Comparison of ENCODE assay signal across 12 cellular contexts in the genomic region with DNA sequence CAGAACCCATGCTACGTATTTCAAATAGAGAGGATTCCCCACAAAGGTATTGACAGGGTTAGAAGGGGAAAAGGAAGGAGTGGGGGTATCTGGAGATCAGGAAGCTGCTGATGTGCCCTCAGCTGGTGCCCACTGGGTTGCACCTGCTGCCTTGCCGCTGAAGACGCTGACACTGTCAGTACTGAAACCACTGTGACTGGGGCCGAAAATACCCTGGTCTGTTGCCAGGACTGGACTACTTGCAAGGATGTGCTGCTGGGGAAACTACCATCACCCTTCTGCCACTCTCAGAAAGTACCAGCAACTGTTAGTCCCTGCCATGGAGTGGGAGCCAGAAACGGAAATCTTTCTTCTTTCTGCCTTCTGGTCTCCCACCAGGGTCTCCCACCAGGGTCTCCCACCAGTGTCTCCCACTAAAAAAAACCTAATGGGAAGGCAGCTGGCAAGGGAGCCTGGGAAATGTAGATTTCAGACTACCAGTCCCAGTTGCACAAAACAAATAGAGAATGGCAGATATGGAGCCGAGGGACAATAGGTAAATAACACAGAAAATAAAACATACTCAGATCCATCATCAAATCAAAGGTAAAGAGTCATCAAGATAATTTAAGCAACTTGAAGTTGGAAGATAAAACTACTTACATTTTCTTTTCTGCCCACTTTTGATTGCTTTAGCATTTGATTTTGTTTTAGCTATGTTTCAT.
DNase-seq lines count a peak whose midpoint lies in the region; ATAC-seq and TF ChIP-seq lines count a peak whose summit lies in the region.
"Had no signal": no experiment of that assay in that cellular context is flagged by ENCODE, and none has a peak within 500 bp of the region (broad histone marks: within the 10 kb centered on the region; RNA-seq: fewer than 3 reads in every experiment).

No MANE protein-coding gene starts in this region.

- DNase-seq in SJCRH30 (peak; percentile 13 to 24), NOMO-1 treated with DMSO at 0.1 percent for 48 hours (lab: John Stamatoyannopoulos, UW; ENCODE audit: unreplicated experiment) (no peak), COLO829 (ENCODE audit: low spot score) (no peak), NCI-H446 treated with DMSO at 0.1 percent for 48 hours (lab: John Stamatoyannopoulos, UW) (no peak), foreskin fibroblast (no peak)
- DNase-seq: occipital lobe had no signal

- no peak for TF ChIP-seq CTCF in foreskin fibroblast (IDR thresholded peaks at IDR 0.05; ENCODE audit: low read depth, low read length)

- H3K36me3 ChIP-seq in SJCRH30: no peaks in the 10 kb centered on the region
- H3K36me3 ChIP-seq: ascending aorta had no signal

- H3K27ac ChIP-seq in SJCRH30: no peak overlapping the region
- H3K27ac ChIP-seq: ascending aorta, epithelial cell of prostate, SK-N-MC had no signal

- H3K9me3 ChIP-seq in SJCRH30 (replicated peaks): no peaks in the 10 kb centered on the region
- H3K9me3 ChIP-seq: ascending aorta had no signal

- H3K4me3 ChIP-seq in SJCRH30 (no peak overlapping the region), foreskin fibroblast (ENCODE audit: low read depth in 1 of 2, low read length in 2 of 2) (no peak overlapping the region)
- H3K4me3 ChIP-seq: ascending aorta, SK-N-MC had no signal

- H3K27me3 ChIP-seq in SJCRH30: no peaks in the 10 kb centered on the region
- H3K27me3 ChIP-seq: ascending aorta had no signal

- peak; percentile 99 for ATAC-seq in GM18520 (IDR thresholded peaks at IDR 0.05; ENCODE audit: unreplicated experiment)
- peak; percentile 86 for ATAC-seq in GM21619 (IDR thresholded peaks at IDR 0.05; ENCODE audit: unreplicated experiment)
- ATAC-seq in HG03342 (IDR thresholded peaks at IDR 0.05; ENCODE audit: unreplicated experiment): peak; percentile 74

- H3K4me1 ChIP-seq in SJCRH30: peaks cover 43% of the 10 kb centered on the region
- H3K4me1 ChIP-seq: ascending aorta had no signal

Comparison
In these comparisons a context has a peak if more than half of its experiments do, and no peak if none do; other contexts are left out.
1. DNase-seq: peak in SJCRH30 (2 of 2); none in NOMO-1 treated with DMSO at 0.1 percent for 48 hours (single experiment), COLO829 (single experiment), NCI-H446 treated with DMSO at 0.1 percent for 48 hours (single experiment) and foreskin fibroblast (0 of 2).
2. Peak in every context shown above with its lines, with median percentiles within 50 percentile points of each other: ATAC-seq.